In the genomic region with DNA sequence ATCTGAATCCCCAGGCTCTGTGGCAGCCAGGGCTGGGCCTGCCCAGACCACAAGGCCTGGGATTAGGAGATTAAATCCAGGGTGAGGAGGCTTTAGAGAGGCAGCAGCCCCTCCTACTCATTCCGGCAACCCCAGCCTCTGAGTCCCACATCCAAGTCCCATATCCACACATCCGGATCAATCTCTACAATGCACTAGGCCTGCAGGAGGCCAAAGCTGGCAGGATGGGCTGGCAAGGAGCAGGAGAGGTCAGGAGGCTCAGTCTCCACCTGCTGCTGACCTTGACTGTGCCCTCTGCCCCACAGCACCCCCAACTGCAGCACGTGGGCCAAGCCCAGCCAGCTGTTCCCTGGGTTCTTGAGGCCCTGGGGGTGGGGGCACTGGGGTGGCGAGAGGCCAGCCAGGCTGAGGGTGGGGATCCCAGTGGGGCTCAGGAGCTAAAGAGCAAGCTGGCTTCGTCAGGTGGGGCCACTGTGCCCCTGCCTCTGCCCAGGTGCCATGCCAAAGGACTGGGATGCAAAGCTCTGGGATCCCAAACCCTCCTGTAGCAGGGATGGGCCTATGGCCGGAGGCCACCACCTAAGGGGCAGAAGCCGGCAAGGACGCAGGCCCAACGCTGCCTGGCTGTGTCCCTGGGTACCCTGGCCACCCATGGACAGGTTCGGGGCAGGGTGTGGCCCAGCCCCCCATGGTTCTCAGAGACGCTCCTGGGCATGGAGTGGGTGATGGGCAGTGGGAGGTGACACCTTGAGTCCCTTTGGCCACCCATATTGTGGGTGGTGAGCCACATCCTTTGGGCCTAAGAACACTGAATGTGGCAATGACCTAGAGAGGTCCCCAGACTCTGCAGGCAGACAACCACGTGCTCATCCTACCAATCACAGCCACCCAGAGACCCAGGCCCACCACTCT, we compare ENCODE assay signal across 30 cellular contexts. TPM values are rescaled to one million over a fixed set of nuclear protein-coding genes. Genes with fewer than 3 reads are reported as not detected.
A peak's percentile ranks its signal among the peaks of the same experiment; 100 is the strongest.
DNase-seq lines count a peak whose midpoint lies in the region; TF ChIP-seq lines count a peak whose summit lies in the region.
"Had no signal": no experiment of that assay in that cellular context is flagged by ENCODE, and none has a peak within 500 bp of the region (broad histone marks: within the 10 kb centered on the region; RNA-seq: fewer than 3 reads in every experiment).

No MANE protein-coding gene starts in this region.

- no peak overlapping the region for H4K5ac ChIP-seq in mesendoderm (ENCODE audit: low read length)

- no peak overlapping the region for H3K4ac ChIP-seq in mesendoderm (ENCODE audit: low read depth, low read length)

- no peak overlapping the region for H3K23ac ChIP-seq in mesendoderm (ENCODE audit: low read length)

- peak overlapping the region; percentile 10 for H3K56ac ChIP-seq in mesendoderm (ENCODE audit: low read length)

- H3K4me3 Mint-ChIP-seq in activated naive CD4-positive, alpha-beta T cell treated with anti-CD3 and anti-CD28 coated beads, Interleukin-2, amount 10 ng/mL, durations not matched to agents 7 days and 5 days: no peak overlapping the region
- H3K4me3 Mint-ChIP-seq in type B pancreatic cell: peak overlapping the region; percentile 14
- no peak overlapping the region for H3K4me3 Mint-ChIP-seq in nephron progenitor cell
- H3K4me3 Mint-ChIP-seq: HFFc6 had no signal

- H3K36me3 ChIP-seq in HAP-1 (replicated peaks) (peaks cover 44% of the 10 kb centered on the region), mesendoderm (ENCODE audit: control insufficient read depth, insufficient read depth, low read length) (peaks cover 5% of the 10 kb centered on the region), brain microvascular endothelial cell (replicated peaks) (no peaks in the 10 kb centered on the region)
- H3K36me3 ChIP-seq: neutrophil had no signal

- peaks cover 12% of the 10 kb centered on the region for H3K9me3 Mint-ChIP-seq in activated naive CD4-positive, alpha-beta T cell treated with anti-CD3 and anti-CD28 coated beads, Interleukin-2, amount 10 ng/mL, durations not matched to agents 7 days and 5 days
- peaks cover 9% of the 10 kb centered on the region for H3K9me3 Mint-ChIP-seq in type B pancreatic cell
- peaks cover 27% of the 10 kb centered on the region for H3K9me3 Mint-ChIP-seq in nephron progenitor cell

- H2BK15ac ChIP-seq in mesendoderm (replicated peaks; ENCODE audit: low read depth): no peak overlapping the region

- H2AK5ac ChIP-seq in mesendoderm (ENCODE audit: low read length): no peak overlapping the region

- H3K4me1 ChIP-seq in HAP-1 (peaks cover 15% of the 10 kb centered on the region), mesendoderm (ENCODE audit: control insufficient read depth, low read depth, low read length) (no peaks in the 10 kb centered on the region)
- H3K4me1 ChIP-seq: Caco-2 had no signal

- no peaks in the 10 kb centered on the region for H3K27me3 ChIP-seq in HAP-1 (ENCODE audit: low read depth)
- no peaks in the 10 kb centered on the region for H3K27me3 ChIP-seq in mesendoderm (ENCODE audit: insufficient read depth, low read length, poor library complexity)
- H3K27me3 ChIP-seq in brain microvascular endothelial cell (replicated peaks): peaks cover 36% of the 10 kb centered on the region

- peak; percentile 18 for DNase-seq in activated naive CD4-positive, alpha-beta T cell treated with anti-CD3 and anti-CD28 coated beads, Interleukin-2, amount 10 ng/mL, durations not matched to agents 7 days and 5 days
- DNase-seq in activated naive CD4-positive, alpha-beta T cell treated with anti-CD3 and anti-CD28 coated beads, Interleukin-2, amount 50 U/mL, for 16 hours: no peak
- peak in 1 of 2 experiments; percentile 10 for DNase-seq in HAP-1 (ENCODE audit: low spot score in 2 of 2)
- DNase-seq in mesendoderm: no peak
- DNase-seq in type B pancreatic cell (ENCODE audit: extremely low spot score, unreplicated experiment): peak; percentile 62
- no peak for DNase-seq in nephron progenitor cell
- no peak for DNase-seq in NCI-H2107 treated with DMSO at 0.1 percent for 48 hours (lab: John Stamatoyannopoulos, UW; ENCODE audit: unreplicated experiment)
- DNase-seq in brain microvascular endothelial cell: no peak
- DNase-seq: ACHN; activated CD4-positive, alpha-beta T cell treated with anti-CD3 and anti-CD28 coated beads, Interleukin-2, amount 50 U/mL, for 48 hours; activated T-cell treated with anti-CD3 and anti-CD28 coated beads for 4 hours; HFFc6; NCI-H1105; NCI-H2029; NCI-H345; PC-3; SHP77; stimulated activated CD4-positive, alpha-beta T cell treated with anti-CD3 and anti-CD28 coated beads, Interleukin-1b, Interleukin-23, amount 100 ng/mL, for 48 hours; T1000 had no signal

- WGBS in mesendoderm (ENCODE audit: extremely low coverage, insufficient coverage, low lambda C conversion rate): no CpG with 5 or more reads among the region's 12 CpGs

- H4K8ac ChIP-seq in mesendoderm (ENCODE audit: low read depth, low read length): no peak overlapping the region

- no peak overlapping the region for H3K4me2 ChIP-seq in mesendoderm (ENCODE audit: low read length)

- H3K9ac ChIP-seq in mesendoderm (ENCODE audit: low read length): no peak overlapping the region

- H2BK120ac ChIP-seq in mesendoderm (ENCODE audit: low read depth, low read length): no peak overlapping the region

- H3K27me3 Mint-ChIP-seq in activated naive CD4-positive, alpha-beta T cell treated with anti-CD3 and anti-CD28 coated beads, Interleukin-2, amount 10 ng/mL, durations not matched to agents 7 days and 5 days: peaks cover 57% of the 10 kb centered on the region
- H3K27me3 Mint-ChIP-seq in type B pancreatic cell (peaks cover 21% of the 10 kb centered on the region), nephron progenitor cell (ENCODE audit: low read depth, poor library complexity) (peaks cover 53% of the 10 kb centered on the region)

- TF ChIP-seq CTCF in type B pancreatic cell (conservative IDR thresholded peaks at IDR 0.05) (no peak), nephron progenitor cell (IDR thresholded peaks at IDR 0.05) (no peak), brain microvascular endothelial cell (IDR thresholded peaks at IDR 0.05; ENCODE audit: low read depth, low read length, missing control alignments) (no peak)

- peaks cover 69% of the 10 kb centered on the region for H3K79me2 ChIP-seq in mesendoderm (ENCODE audit: control insufficient read depth, insufficient read depth, low read length)

- H3K27ac Mint-ChIP-seq in activated naive CD4-positive, alpha-beta T cell treated with anti-CD3 and anti-CD28 coated beads, Interleukin-2, amount 10 ng/mL, durations not matched to agents 7 days and 5 days: no peak overlapping the region
- H3K27ac Mint-ChIP-seq in type B pancreatic cell (peak overlapping the region; percentile 17), nephron progenitor cell (no peak overlapping the region)
- H3K27ac Mint-ChIP-seq: HFFc6 had no signal

- peak overlapping the region; percentile 90; the same call in 1 of the 2 replicates for H3K4me3 ChIP-seq in HAP-1
- no peak overlapping the region for H3K4me3 ChIP-seq in mesendoderm (ENCODE audit: low read length)
- H3K4me3 ChIP-seq in brain microvascular endothelial cell (ENCODE audit: low read depth, low read length): no peak overlapping the region
- H3K4me3 ChIP-seq: GM12878, lung, psoas muscle, skin epidermis had no signal

- H3K27ac ChIP-seq in mesendoderm (ENCODE audit: low read depth, low read length) (no peak overlapping the region), brain microvascular endothelial cell (no peak overlapping the region)
- H3K27ac ChIP-seq: neutrophil, psoas muscle, skin epidermis had no signal

- peaks cover 10% of the 10 kb centered on the region for H3K4me1 Mint-ChIP-seq in activated naive CD4-positive, alpha-beta T cell treated with anti-CD3 and anti-CD28 coated beads, Interleukin-2, amount 10 ng/mL, durations not matched to agents 7 days and 5 days
- H3K4me1 Mint-ChIP-seq in type B pancreatic cell (ENCODE audit: unreplicated experiment) (peaks cover 5% of the 10 kb centered on the region), nephron progenitor cell (peaks cover 5% of the 10 kb centered on the region)

- peaks cover 14% of the 10 kb centered on the region for H3K79me1 ChIP-seq in mesendoderm (ENCODE audit: low read length)

- CTCF ChIA-PET in activated naive CD4-positive, alpha-beta T cell treated with anti-CD3 and anti-CD28 coated beads, Interleukin-2, amount 10 ng/mL, durations not matched to agents 7 days and 5 days (lab: Charles Lee): no interaction called here

- peaks cover under 1% of the 10 kb centered on the region for H3K36me3 Mint-ChIP-seq in activated naive CD4-positive, alpha-beta T cell treated with anti-CD3 and anti-CD28 coated beads, Interleukin-2, amount 10 ng/mL, durations not matched to agents 7 days and 5 days
- H3K36me3 Mint-ChIP-seq in type B pancreatic cell (peaks cover 12% of the 10 kb centered on the region), nephron progenitor cell (ENCODE audit: low read depth) (peaks cover 9% of the 10 kb centered on the region)

- peaks cover 13% of the 10 kb centered on the region; the same call in 1 of the 2 replicates for H3K9me3 ChIP-seq in HAP-1
- H3K9me3 ChIP-seq: neutrophil, psoas muscle had no signal

- in situ Hi-C loops in HAP-1 (cut with MboI; ENCODE audit: low sequenced_read_pairs) (no loop called here), brain microvascular endothelial cell (cut with HindIII; ENCODE audit: low pct_ligation_motif_present, low sequenced_read_pairs) (no loop called here)

- no peak overlapping the region for H3K18ac ChIP-seq in mesendoderm (ENCODE audit: low read length)

- no peak overlapping the region for H2BK5ac ChIP-seq in mesendoderm (ENCODE audit: low read length)

RNA-seq across cellular contexts. Expression of a gene that starts 3.2 kb away (rescaled TPM):
- 74.8 TPM for polyA plus RNA-seq in mesendoderm (2013, experiment 1 of 2)
- 73.5 TPM for polyA plus RNA-seq in mesendoderm (2013, experiment 2 of 2)
- total RNA-seq in type B pancreatic cell (ENCODE audit: low replicate concordance): 78.4 and 112 TPM in 2 replicates
- total RNA-seq: HFFc6, PC-3, subcutaneous adipose tissue had no signal
- polyA plus RNA-seq: keratinocyte had no signal

RNA-seq across cellular contexts. Expression of a gene that starts 51.8 kb away (rescaled TPM):
- not detected for polyA plus RNA-seq in mesendoderm (2013, experiment 1 of 2)
- not detected for polyA plus RNA-seq in mesendoderm (2013, experiment 2 of 2)
- total RNA-seq in type B pancreatic cell (ENCODE audit: low replicate concordance): 0.51 and 1.00 TPM in 2 replicates
- total RNA-seq: endothelial cell of umbilical vein, glomerular endothelial cell, HFFc6, PC-3 had no signal
- polyA plus RNA-seq: BJ, endothelial cell of umbilical vein, GM12878, keratinocyte had no signal

Comparison
In these comparisons a context has a peak if more than half of its experiments do, and no peak if none do; other contexts are left out.
1. DNase-seq: peak in activated naive CD4-positive, alpha-beta T cell treated with anti-CD3 and anti-CD28 coated beads, Interleukin-2, amount 10 ng/mL, durations not matched to agents 7 days and 5 days (single experiment) and type B pancreatic cell (single experiment); none in activated naive CD4-positive, alpha-beta T cell treated with anti-CD3 and anti-CD28 coated beads, Interleukin-2, amount 50 U/mL, for 16 hours (single experiment), mesendoderm (single experiment), nephron progenitor cell (single experiment), NCI-H2107 treated with DMSO at 0.1 percent for 48 hours (single experiment) and brain microvascular endothelial cell (single experiment).